11 cellular contexts compared by ENCODE assay signal in the genomic region with DNA sequence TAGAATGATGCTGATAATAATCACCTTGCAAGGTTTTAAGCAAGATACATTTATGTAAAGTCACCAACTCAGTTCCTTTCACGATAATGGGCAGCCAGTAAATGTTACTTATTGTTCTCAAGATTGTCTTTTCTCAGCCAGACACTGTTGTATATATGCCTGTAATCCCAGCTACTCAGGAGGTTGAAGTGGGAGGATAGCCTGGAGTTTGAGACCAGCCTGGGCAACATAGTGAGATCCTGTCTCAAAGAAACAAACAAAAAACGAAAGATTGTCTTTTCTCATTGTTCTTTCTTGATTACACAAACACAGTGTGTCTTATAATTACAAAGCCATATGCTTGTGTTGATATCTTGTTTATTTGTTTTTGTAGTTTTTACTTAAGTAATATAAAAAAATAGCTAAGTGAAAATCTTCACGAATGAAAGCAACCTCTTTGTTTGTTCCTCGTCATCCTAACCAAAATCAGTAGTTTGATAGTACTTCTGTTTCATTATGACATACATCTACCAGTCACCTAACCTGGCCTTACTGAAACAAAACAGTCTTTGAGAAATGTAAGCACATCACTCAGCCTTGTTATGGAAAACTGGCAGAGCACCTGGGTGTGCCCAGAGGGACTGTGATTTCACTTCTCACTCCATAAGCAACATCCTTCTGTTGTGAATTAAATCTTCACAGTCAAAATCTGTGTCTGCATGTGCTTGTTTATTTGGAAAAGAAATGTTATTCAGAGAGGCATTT.
DNase-seq lines count a peak whose midpoint lies in the region; ATAC-seq and TF ChIP-seq lines count a peak whose summit lies in the region.
"Had no signal": no experiment of that assay in that cellular context is flagged by ENCODE, and none has a peak within 500 bp of the region (broad histone marks: within the 10 kb centered on the region; RNA-seq: fewer than 3 reads in every experiment).

No MANE protein-coding gene starts in this region.

- H3K36me3 Mint-ChIP-seq in nephron progenitor cell (ENCODE audit: low read depth): no peaks in the 10 kb centered on the region
- peaks cover 2% of the 10 kb centered on the region for H3K36me3 Mint-ChIP-seq in chondrocyte (ENCODE audit: low read depth)
- H3K36me3 Mint-ChIP-seq in CD8-positive, alpha-beta T cell: peaks cover 7% of the 10 kb centered on the region

- peak overlapping the region in 1 of 2 experiments; percentile 98; a peak in 3 of 4 replicates for H3K27ac ChIP-seq in SK-N-SH (ENCODE audit: low read depth in 2 of 2, low read length in 1 of 2)
- no peak overlapping the region for H3K27ac ChIP-seq in CD8-positive, alpha-beta T cell (ENCODE audit: low read depth, low read length)
- H3K27ac ChIP-seq: A549 had no signal

- no peak for TF ChIP-seq RAD21 in SK-N-SH (IDR thresholded peaks at IDR 0.05; ENCODE audit: low read length)

- H3K36me3 ChIP-seq in SK-N-SH (replicated peaks in 1 of 2; ENCODE audit: control insufficient read depth in 1 of 2, insufficient read depth in 2 of 2, low read length in 1 of 2): no peaks in the 10 kb centered on the region
- no peaks in the 10 kb centered on the region for H3K36me3 ChIP-seq in CD8-positive, alpha-beta T cell (ENCODE audit: insufficient read depth, low read length)

- H3K4me3 Mint-ChIP-seq in nephron progenitor cell (no peak overlapping the region), chondrocyte (ENCODE audit: unreplicated experiment) (no peak overlapping the region)
- no peak overlapping the region for H3K4me3 Mint-ChIP-seq in CD8-positive, alpha-beta T cell
- H3K4me3 Mint-ChIP-seq: neural crest cell had no signal

- TF ChIP-seq EP300 in SK-N-SH (IDR thresholded peaks at IDR 0.05; ENCODE audit: borderline replicate concordance in 1 of 2, low read depth in 1 of 2, low read length in 1 of 2): no peak

- no peaks in the 10 kb centered on the region for H3K9me2 ChIP-seq in SK-N-SH

- no peaks in the 10 kb centered on the region for H3K79me2 ChIP-seq in SK-N-SH (ENCODE audit: insufficient read depth)

- H3K9me3 Mint-ChIP-seq in nephron progenitor cell (no peaks in the 10 kb centered on the region), chondrocyte (ENCODE audit: low read depth) (no peaks in the 10 kb centered on the region)
- H3K9me3 Mint-ChIP-seq in CD8-positive, alpha-beta T cell: no peaks in the 10 kb centered on the region
- H3K9me3 Mint-ChIP-seq: neural crest cell had no signal

- CTCF ChIA-PET in SK-N-SH (lab: Yijun Ruan, JAX): interaction anchor here (0.9 to 1.6 kb wide), 7 partner anchors 14 to 432 kb away, joined by 3 to 6 read pairs (median 4); no protein-coding TSS in a partner anchor
- CTCF ChIA-PET in CD8-positive, alpha-beta T cell (lab: Charles Lee): no interaction called here

- H4K20me1 ChIP-seq in SK-N-SH (ENCODE audit: insufficient read depth): no peaks in the 10 kb centered on the region

- no peak overlapping the region for H3K9ac ChIP-seq in SK-N-SH

- TF ChIP-seq CTCF in SK-N-SH (IDR thresholded peaks at IDR 0.05) (no peak), nephron progenitor cell (IDR thresholded peaks at IDR 0.05) (no peak), chondrocyte (IDR thresholded peaks at IDR 0.05) (no peak)
- no peak for TF ChIP-seq CTCF in CD8-positive, alpha-beta T cell (IDR thresholded peaks at IDR 0.05)

- POLR2A ChIA-PET in SK-N-SH (lab: Yijun Ruan, JAX): interaction anchor here (0.6 to 2.0 kb wide), 6 partner anchors 43 to 440 kb away, joined by 3 to 20 read pairs (median 6); a partner anchor contains a TSS
- POLR2A ChIA-PET in CD8-positive, alpha-beta T cell (lab: Charles Lee): no interaction called here

- peaks cover 0 to 25% of the 10 kb centered on the region in 2 experiments; a peak in 2 of 4 replicates for H3K4me1 ChIP-seq in SK-N-SH (ENCODE audit: control insufficient read depth in 1 of 2, insufficient read depth in 2 of 2, low read depth in 1 of 2, low read length in 1 of 2)
- H3K4me1 ChIP-seq in CD8-positive, alpha-beta T cell (ENCODE audit: insufficient read depth, low read length): no peaks in the 10 kb centered on the region
- H3K4me1 ChIP-seq: A549 had no signal

- 94% methylated on average over 4 of the region's 4 CpGs for WGBS in SK-N-SH (ENCODE audit: low lambda C conversion rate)

- peak overlapping the region; percentile 19 for H3K27ac Mint-ChIP-seq in nephron progenitor cell
- no peak overlapping the region for H3K27ac Mint-ChIP-seq in chondrocyte (ENCODE audit: unreplicated experiment)
- H3K27ac Mint-ChIP-seq in CD8-positive, alpha-beta T cell: no peak overlapping the region

- no peaks in the 10 kb centered on the region for H3K27me3 Mint-ChIP-seq in nephron progenitor cell (ENCODE audit: low read depth, poor library complexity)
- H3K27me3 Mint-ChIP-seq in chondrocyte (ENCODE audit: low read depth): no peaks in the 10 kb centered on the region
- no peaks in the 10 kb centered on the region for H3K27me3 Mint-ChIP-seq in CD8-positive, alpha-beta T cell (ENCODE audit: low read depth)

- H3K4me1 Mint-ChIP-seq in nephron progenitor cell (peaks cover 7% of the 10 kb centered on the region), chondrocyte (ENCODE audit: low read depth) (no peaks in the 10 kb centered on the region)
- no peaks in the 10 kb centered on the region for H3K4me1 Mint-ChIP-seq in CD8-positive, alpha-beta T cell (ENCODE audit: low read depth)

- peak; percentile 19 for DNase-seq in SK-N-SH
- no peak for DNase-seq in nephron progenitor cell
- no peak for DNase-seq in kidney tubule cell (ENCODE audit: low spot score)
- DNase-seq in chondrocyte (ENCODE audit: low spot score): no peak
- no peak for DNase-seq in CD8-positive, alpha-beta T cell
- DNase-seq: activated effector memory CD4-positive, alpha-beta T cell treated with Interleukin-2 at 50 U/mL for 16 hours had no signal

- H2AFZ ChIP-seq in SK-N-SH (ENCODE audit: low read depth): no peak overlapping the region

- no peaks in the 10 kb centered on the region for H3K9me3 ChIP-seq in SK-N-SH
- no peaks in the 10 kb centered on the region for H3K9me3 ChIP-seq in CD8-positive, alpha-beta T cell (ENCODE audit: low read length)
- H3K9me3 ChIP-seq: A549 had no signal

- ATAC-seq in SK-N-SH treated with all-trans-retinoic acid at 6 μM for 48 hours: no peak
- ATAC-seq in GM21825 (IDR thresholded peaks at IDR 0.05; ENCODE audit: unreplicated experiment): peak; percentile 84
- ATAC-seq in HG03378 (IDR thresholded peaks at IDR 0.05; ENCODE audit: unreplicated experiment): peak; percentile 73
- no peak for ATAC-seq in CD8-positive, alpha-beta T cell
- ATAC-seq: A549 had no signal

- no peak overlapping the region for H3K4me3 ChIP-seq in SK-N-SH (ENCODE audit: low read depth in 2 of 2, low read length in 1 of 2)
- no peak overlapping the region for H3K4me3 ChIP-seq in CD8-positive, alpha-beta T cell (ENCODE audit: low read depth, low read length)
- H3K4me3 ChIP-seq: A549 had no signal

- no peaks in the 10 kb centered on the region for H3K27me3 ChIP-seq in SK-N-SH (ENCODE audit: insufficient read depth)
- no peaks in the 10 kb centered on the region for H3K27me3 ChIP-seq in CD8-positive, alpha-beta T cell (ENCODE audit: insufficient read depth, low read length)

- H3F3A ChIP-seq in SK-N-SH (replicated peaks; ENCODE audit: insufficient read depth): no peaks in the 10 kb centered on the region

- intact Hi-C loops in CD8-positive, alpha-beta T cell (cut with DNase I, micrococcal nuclease): no loop called here

- no peak overlapping the region for H3K4me2 ChIP-seq in SK-N-SH
- H3K4me2 ChIP-seq: A549 had no signal

TF ChIP-seq in SK-N-SH, 30 proteins besides CTCF, POLR2A, EP300 and RAD21:
- no peak for TF ChIP-seq SIN3A (IDR thresholded peaks at IDR 0.05; ENCODE audit: borderline replicate concordance, low read depth, low read length)
- TF ChIP-seq, protein P1, sequence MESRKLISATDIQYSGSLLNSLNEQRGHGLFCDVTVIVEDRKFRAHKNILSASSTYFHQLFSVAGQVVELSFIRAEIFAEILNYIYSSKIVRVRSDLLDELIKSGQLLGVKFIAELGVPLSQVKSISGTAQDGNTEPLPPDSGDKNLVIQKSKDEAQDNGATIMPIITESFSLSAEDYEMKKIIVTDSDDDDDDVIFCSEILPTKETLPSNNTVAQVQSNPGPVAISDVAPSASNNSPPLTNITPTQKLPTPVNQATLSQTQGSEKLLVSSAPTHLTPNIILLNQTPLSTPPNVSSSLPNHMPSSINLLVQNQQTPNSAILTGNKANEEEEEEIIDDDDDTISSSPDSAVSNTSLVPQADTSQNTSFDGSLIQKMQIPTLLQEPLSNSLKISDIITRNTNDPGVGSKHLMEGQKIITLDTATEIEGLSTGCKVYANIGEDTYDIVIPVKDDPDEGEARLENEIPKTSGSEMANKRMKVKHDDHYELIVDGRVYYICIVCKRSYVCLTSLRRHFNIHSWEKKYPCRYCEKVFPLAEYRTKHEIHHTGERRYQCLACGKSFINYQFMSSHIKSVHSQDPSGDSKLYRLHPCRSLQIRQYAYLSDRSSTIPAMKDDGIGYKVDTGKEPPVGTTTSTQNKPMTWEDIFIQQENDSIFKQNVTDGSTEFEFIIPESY (IDR thresholded peaks at IDR 0.05; ENCODE audit: borderline replicate concordance, low read depth): no peak
- TF ChIP-seq SMC3 (IDR thresholded peaks at IDR 0.05; ENCODE audit: low read depth, low read length): no peak
TF ChIP-seq in SK-N-SH: peak in this region for 0.

TF ChIP-seq in SK-N-SH treated with all-trans-retinoic acid at 6 μM for 48 hours, 23 proteins besides CTCF, POLR2A, EP300 and RAD21 (continues in another document):
- TF ChIP-seq TOX (CRISPR knock-in tag; IDR thresholded peaks at IDR 0.05; ENCODE audit: borderline replicate concordance): no peak
- TF ChIP-seq ZFP3 (CRISPR knock-in tag; IDR thresholded peaks at IDR 0.05): no peak
- no peak for TF ChIP-seq ZC3H10 (CRISPR knock-in tag; IDR thresholded peaks at IDR 0.05)
- TF ChIP-seq GLIS3 (CRISPR knock-in tag; IDR thresholded peaks at IDR 0.05): no peak
- TF ChIP-seq, protein P2, sequence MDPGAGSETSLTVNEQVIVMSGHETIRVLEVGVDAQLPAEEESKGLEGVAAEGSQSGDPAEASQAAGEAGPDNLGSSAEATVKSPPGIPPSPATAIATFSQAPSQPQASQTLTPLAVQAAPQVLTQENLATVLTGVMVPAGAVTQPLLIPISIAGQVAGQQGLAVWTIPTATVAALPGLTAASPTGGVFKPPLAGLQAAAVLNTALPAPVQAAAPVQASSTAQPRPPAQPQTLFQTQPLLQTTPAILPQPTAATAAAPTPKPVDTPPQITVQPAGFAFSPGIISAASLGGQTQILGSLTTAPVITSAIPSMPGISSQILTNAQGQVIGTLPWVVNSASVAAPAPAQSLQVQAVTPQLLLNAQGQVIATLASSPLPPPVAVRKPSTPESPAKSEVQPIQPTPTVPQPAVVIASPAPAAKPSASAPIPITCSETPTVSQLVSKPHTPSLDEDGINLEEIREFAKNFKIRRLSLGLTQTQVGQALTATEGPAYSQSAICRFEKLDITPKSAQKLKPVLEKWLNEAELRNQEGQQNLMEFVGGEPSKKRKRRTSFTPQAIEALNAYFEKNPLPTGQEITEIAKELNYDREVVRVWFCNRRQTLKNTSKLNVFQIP (CRISPR knock-in tag; IDR thresholded peaks at IDR 0.05; ENCODE audit: borderline replicate concordance, low read depth): no peak
- TF ChIP-seq ZNF70 (CRISPR knock-in tag; IDR thresholded peaks at IDR 0.05): no peak

Comparison
In these comparisons a context has a peak if more than half of its experiments do, and no peak if none do; other contexts are left out.
1. ATAC-seq: peak in GM21825 (single experiment) and HG03378 (single experiment); none in SK-N-SH treated with all-trans-retinoic acid at 6 μM for 48 hours (single experiment) and CD8-positive, alpha-beta T cell (single experiment).